In the genomic region with DNA sequence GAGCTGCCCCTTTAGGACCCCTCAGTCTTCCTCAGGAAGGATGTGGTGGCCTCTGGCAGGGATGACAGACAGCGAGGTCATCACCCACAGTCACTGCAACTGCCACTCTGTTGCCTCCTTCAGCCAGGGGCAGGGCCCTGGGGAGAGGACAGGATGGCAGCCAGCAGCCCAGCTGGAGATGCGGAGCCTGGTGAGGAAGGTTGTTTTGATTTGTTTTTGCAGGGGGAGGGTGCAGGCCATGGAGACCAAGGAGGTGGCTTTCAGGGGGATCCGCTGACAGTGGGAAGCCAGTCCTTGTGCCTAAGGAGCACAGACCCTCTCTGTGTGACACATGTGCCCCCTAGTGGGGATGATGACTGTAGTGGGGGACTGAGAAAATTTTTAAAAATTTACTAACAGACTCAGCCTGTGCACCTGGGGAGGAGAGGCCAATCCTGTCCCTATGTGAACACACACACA, we compare ENCODE assay signal across 8 cellular contexts. TPM values are rescaled to one million over a fixed set of nuclear protein-coding genes. Genes with fewer than 3 reads are reported as not detected.
DNase-seq lines count a peak whose midpoint lies in the region; ATAC-seq, FAIRE-seq and TF ChIP-seq lines count a peak whose summit lies in the region.

No MANE protein-coding gene starts in this region.

- TF ChIP-seq POLR2A in GM12891 (IDR thresholded peaks at IDR 0.05; ENCODE audit: low read depth, low read length) (no peak), esophagus muscularis mucosa (IDR thresholded peaks at IDR 0.05; ENCODE audit: low read depth) (no peak)

- no peak overlapping the region for H3K27ac Mint-ChIP-seq in naive thymus-derived CD4-positive, alpha-beta T cell

- H3K27ac ChIP-seq in esophagus muscularis mucosa (replicated peaks in 1 of 4) (no peak overlapping the region), aorta (ENCODE audit: low read depth in 1 of 2, low read length in 2 of 2) (no peak overlapping the region)
- no peak overlapping the region for H3K27ac ChIP-seq in naive thymus-derived CD4-positive, alpha-beta T cell (ENCODE audit: low read depth, low read length)

- no peak overlapping the region for H3K4me3 Mint-ChIP-seq in naive thymus-derived CD4-positive, alpha-beta T cell

- peaks cover 0 to 4% (median 0%) of the 10 kb centered on the region in 4 donors for H3K36me3 ChIP-seq in esophagus muscularis mucosa
- H3K36me3 ChIP-seq in naive thymus-derived CD4-positive, alpha-beta T cell (ENCODE audit: control insufficient read depth in 2 of 3, insufficient read depth in 3 of 3, low read length in 3 of 3): no peaks in the 10 kb centered on the region
- H3K36me3 ChIP-seq in aorta (ENCODE audit: control insufficient read depth in 1 of 2, insufficient read depth in 2 of 2, low read length in 1 of 2): no peaks in the 10 kb centered on the region

- H3K27me3 ChIP-seq in esophagus muscularis mucosa (peaks cover 0 to 14% (median 0%) of the 10 kb centered on the region in 4 donors), aorta (ENCODE audit: control insufficient read depth in 1 of 2, insufficient read depth in 2 of 2, low read length in 1 of 2) (no peaks in the 10 kb centered on the region)
- H3K27me3 ChIP-seq in naive thymus-derived CD4-positive, alpha-beta T cell (ENCODE audit: control insufficient read depth in 2 of 2, insufficient read depth in 2 of 2, low read length in 2 of 2): no peaks in the 10 kb centered on the region

- H3K9me3 Mint-ChIP-seq in naive thymus-derived CD4-positive, alpha-beta T cell: no peaks in the 10 kb centered on the region

- H3K27me3 Mint-ChIP-seq in naive thymus-derived CD4-positive, alpha-beta T cell: peaks cover 3 to 18% (median 7%) of the 10 kb centered on the region in 5 donors

- intact Hi-C loops in esophagus muscularis mucosa (cut with DNase I): no loop called here
- intact Hi-C loops in naive thymus-derived CD4-positive, alpha-beta T cell (cut with micrococcal nuclease): loop anchor here (1.0 to 2.0 kb wide), 5 partner anchors 24 to 168 kb away; no protein-coding TSS in a partner anchor
- intact Hi-C loops in aorta (cut with DNase I): loop anchor here in 1 of 2 donors (1.0 kb wide), 1 partner anchor 24 kb away; no protein-coding TSS in a partner anchor

- CTCF ChIA-PET in naive thymus-derived CD4-positive, alpha-beta T cell (lab: Charles Lee): interaction anchor here (0.6 to 4.6 kb wide), 16 partner anchors 8 to 398 kb away, joined by 3 to 62 read pairs (median 3); a partner anchor contains a TSS

- H3K9me3 ChIP-seq in esophagus muscularis mucosa (no peaks in the 10 kb centered on the region), aorta (ENCODE audit: control insufficient read depth, low read length) (no peaks in the 10 kb centered on the region)
- H3K9me3 ChIP-seq in naive thymus-derived CD4-positive, alpha-beta T cell (ENCODE audit: control insufficient read depth in 2 of 3, low read length in 3 of 3): no peaks in the 10 kb centered on the region

- TF ChIP-seq CTCF in esophagus muscularis mucosa (IDR thresholded peaks at IDR 0.05): peak; percentile 63 to 69 (median 63)

- H3K4me1 ChIP-seq in esophagus muscularis mucosa: peaks cover 35 to 49% (median 48%) of the 10 kb centered on the region in 4 donors
- no peaks in the 10 kb centered on the region for H3K4me1 ChIP-seq in naive thymus-derived CD4-positive, alpha-beta T cell (ENCODE audit: control insufficient read depth in 2 of 2, insufficient read depth in 2 of 2, low read length in 2 of 2)
- no peaks in the 10 kb centered on the region for H3K4me1 ChIP-seq in aorta (ENCODE audit: control insufficient read depth in 1 of 2, insufficient read depth in 2 of 2, low read length in 2 of 2)

- H3K36me3 Mint-ChIP-seq in naive thymus-derived CD4-positive, alpha-beta T cell: no peaks in the 10 kb centered on the region

- H3K4me3 ChIP-seq in esophagus muscularis mucosa (no peak overlapping the region), aorta (ENCODE audit: low read length in 2 of 2) (no peak overlapping the region)
- H3K4me3 ChIP-seq in naive thymus-derived CD4-positive, alpha-beta T cell (ENCODE audit: low read length): no peak overlapping the region

- peak; percentile 92 for ATAC-seq in naive thymus-derived CD4-positive, alpha-beta T cell
- ATAC-seq in aorta (ENCODE audit: low FRiP score) (peak; percentile 69), GM19467 (IDR thresholded peaks at IDR 0.05; ENCODE audit: unreplicated experiment) (no peak)

- H3K4me1 Mint-ChIP-seq in naive thymus-derived CD4-positive, alpha-beta T cell: peaks cover 0 to 14% (median 4%) of the 10 kb centered on the region in 7 donors

- whole genome bisulfite sequencing in esophagus muscularis mucosa: 41% methylated on average over 3 of the region's 3 CpGs
- WGBS in aorta, 2 donors: 38 to 40% methylated on average over 3 of the region's 3 CpGs

- no peak for TF ChIP-seq EP300 in esophagus muscularis mucosa (IDR thresholded peaks at IDR 0.05)

- FAIRE-seq in GM12891 (lab: Jason Lieb, UNC): no peak

- POLR2A ChIA-PET in naive thymus-derived CD4-positive, alpha-beta T cell (lab: Charles Lee): interaction anchor here (1.1 to 1.2 kb wide), 2 partner anchors 9 to 30 kb away, joined by 3 to 4 read pairs; no protein-coding TSS in a partner anchor

- DNase-seq in AG08395 (ENCODE audit: low spot score) (peak; percentile 67), GM12891 (ENCODE audit: insufficient read length, low spot score) (peak; percentile 67), NCI-H526 (lab: John Stamatoyannopoulos, UW) (peak; percentile 21 to 83), esophagus muscularis mucosa (ENCODE audit: extremely low spot score) (no peak), aorta (no peak)
- peak; percentile 27 for DNase-seq in activated CD8-positive, alpha-beta memory T cell treated with anti-CD3 and anti-CD28 coated beads, Interleukin-2, amount 50 U/mL, for 24 hours (ENCODE audit: extremely low read depth)
- peak in 8 of 9 donors; percentile 47 to 71 (median 64) for DNase-seq in naive thymus-derived CD4-positive, alpha-beta T cell

TF ChIP-seq in GM12891, 5 proteins besides CTCF, POLR2A, EP300 and RAD21:
- TF ChIP-seq PAX5 (IDR thresholded peaks at IDR 0.05; ENCODE audit: insufficient read depth, low read length, severe bottlenecking) (no peak), TAF1 (IDR thresholded peaks at IDR 0.05; ENCODE audit: low read depth, low read length) (no peak), POLR2AphosphoS5 (IDR thresholded peaks at IDR 0.05; ENCODE audit: low read depth, low read length) (no peak), SPI1 (IDR thresholded peaks at IDR 0.05; ENCODE audit: low read depth, low read length) (no peak), POU2F2 (IDR thresholded peaks at IDR 0.05; ENCODE audit: low read depth, low read length) (no peak)

RNA-seq across cellular contexts. Expression of a gene that starts 7.4 kb away (rescaled TPM):
- polyA plus RNA-seq in GM12891 (2012; ENCODE audit: low read depth, missing spikeins): 0.23 TPM
- total RNA-seq in esophagus muscularis mucosa (1 to 10 TPM; 1.2 to 5.1 (median 3.8) TPM), aorta (1 to 10 TPM; 1.2 to 8.6 TPM)
- total RNA-seq in naive thymus-derived CD4-positive, alpha-beta T cell: not detected
- polyA plus RNA-seq in naive thymus-derived CD4-positive, alpha-beta T cell: 1 to 10 TPM in 1 of 2 donors, not detected in 1; 1.3 TPM
- not detected for polyA plus RNA-seq in aorta

RNA-seq across cellular contexts. Expression of a gene that starts 9.7 kb away (rescaled TPM):
- polyA plus RNA-seq in GM12891 (2012; ENCODE audit: low read depth, missing spikeins): not detected
- 10 to 100 TPM; 10.8 to 23.5 (median 20.7) TPM for total RNA-seq in esophagus muscularis mucosa
- total RNA-seq in naive thymus-derived CD4-positive, alpha-beta T cell: not detected
- under 1 TPM; 0.33 to 0.35 TPM for polyA plus RNA-seq in naive thymus-derived CD4-positive, alpha-beta T cell
- 10 to 100 TPM; 22.4 to 26.6 TPM for total RNA-seq in aorta
- 1 to 10 TPM in 1 of 2 donors, under 1 TPM in 1; 0.95 to 2.1 TPM for polyA plus RNA-seq in aorta

RNA-seq across cellular contexts. Expression of a gene that starts 38.4 kb away (rescaled TPM):
- polyA plus RNA-seq in GM12891 (2012; ENCODE audit: low read depth, missing spikeins): 0.13 TPM
- 10 to 100 TPM in 2 of 4 donors, 1 to 10 TPM in 2; 8.7 to 17.8 (median 13.3) TPM for total RNA-seq in esophagus muscularis mucosa
- total RNA-seq in naive thymus-derived CD4-positive, alpha-beta T cell: 1 to 10 TPM in 1 of 5 experiments, under 1 TPM in 2, not detected in 2; 0.48 to 7.5 (median 0.58) TPM
- polyA plus RNA-seq in naive thymus-derived CD4-positive, alpha-beta T cell: not detected
- total RNA-seq in aorta: 1 to 10 TPM; 2.5 to 7.6 TPM
- 1 to 10 TPM in 1 of 2 donors, not detected in 1; 2.0 TPM for polyA plus RNA-seq in aorta

RNA-seq across cellular contexts. Expression of a gene that starts 46.0 kb away (rescaled TPM):
- polyA plus RNA-seq in GM12891 (2012; ENCODE audit: low read depth, missing spikeins): 11.8 TPM
- total RNA-seq in esophagus muscularis mucosa (10 to 100 TPM; 12.9 to 22.5 (median 15.4) TPM), aorta (10 to 100 TPM; 30.9 to 45.0 TPM)
- 100 to 1,000 TPM in 1 of 5 experiments, 10 to 100 TPM in 4; 31.1 to 119 (median 35.4) TPM for total RNA-seq in naive thymus-derived CD4-positive, alpha-beta T cell
- 1 to 10 TPM; 2.9 to 7.5 TPM for polyA plus RNA-seq in naive thymus-derived CD4-positive, alpha-beta T cell
- polyA plus RNA-seq in aorta: 10 to 100 TPM in 1 of 2 donors, 1 to 10 TPM in 1; 2.6 to 11.0 TPM

Comparison
In these comparisons a context has a peak if more than half of its experiments do, and no peak if none do; other contexts are left out.
1. DNase-seq: peak in AG08395 (single experiment), GM12891 (single experiment), NCI-H526 (2 of 2), activated CD8-positive, alpha-beta memory T cell treated with anti-CD3 and anti-CD28 coated beads, Interleukin-2, amount 50 U/mL, for 24 hours (single experiment) and naive thymus-derived CD4-positive, alpha-beta T cell (8 of 9); none in esophagus muscularis mucosa (single experiment) and aorta (0 of 2).
2. RNA of a gene that starts 9.7 kb away (total RNA-seq): 22.4 to 26.6 TPM in aorta and 10.8 to 23.5 TPM in esophagus muscularis mucosa; not detected in naive thymus-derived CD4-positive, alpha-beta T cell; every median in the first group is over 10 times any median in the second.